ENCODE assay signal across 8 cellular contexts in genomic region chr21:43775795-43776430, GRCh38. TPM values are rescaled to one million over a fixed set of nuclear protein-coding genes. Genes with fewer than 3 reads are reported as not detected.
DNase-seq lines count a peak whose midpoint lies in the region; ATAC-seq and TF ChIP-seq lines count a peak whose summit lies in the region.

A gene with protein sequence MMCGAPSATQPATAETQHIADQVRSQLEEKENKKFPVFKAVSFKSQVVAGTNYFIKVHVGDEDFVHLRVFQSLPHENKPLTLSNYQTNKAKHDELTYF (minus strand): TSS chr21:43776308. CDS start chr21:43776269, 39 bp downstream.

- H3K27ac ChIP-seq in KMS-11, result peak within 1 kb of the TSS; percentile 21; the same call in 1 of the 2 replicates
- peak within 1 kb of the TSS; percentile 60 for H3K27ac ChIP-seq in parathyroid adenoma
- peak within 1 kb of the TSS; percentile 84 to 97 (median 92) for H3K27ac ChIP-seq in tibial nerve

- H3K27me3 Mint-ChIP-seq in activated naive CD8-positive, alpha-beta T cell treated with anti-CD3 and anti-CD28 coated beads for 36 hours, result no peaks in the 10 kb centered on the region

- ATAC-seq in GM21447 (IDR thresholded peaks at IDR 0.05; ENCODE audit: unreplicated experiment) (peak; percentile 68), Right ventricle myocardium superior (ENCODE audit: poor library complexity) (peak; percentile 94)

- peak within 1 kb of the TSS; percentile 68 for H2AFZ ChIP-seq in KMS-11 (ENCODE audit: low read depth)
- H2AFZ ChIP-seq in parathyroid adenoma, result peak within 1 kb of the TSS; percentile 85

- H3K27ac Mint-ChIP-seq in activated naive CD8-positive, alpha-beta T cell treated with anti-CD3 and anti-CD28 coated beads for 36 hours, result peak within 1 kb of the TSS; percentile 61

- 0 to 1% methylated on average over 36 to 57 of the region's 71 CpGs for WGBS in tibial nerve, 2 donors

- peaks cover 18% of the 10 kb centered on the region for H3K36me3 Mint-ChIP-seq in activated naive CD8-positive, alpha-beta T cell treated with anti-CD3 and anti-CD28 coated beads for 36 hours

- H3K4me1 Mint-ChIP-seq in activated naive CD8-positive, alpha-beta T cell treated with anti-CD3 and anti-CD28 coated beads for 36 hours, result peaks cover 36% of the 10 kb centered on the region

- H3K4me2 ChIP-seq in KMS-11 (peak within 1 kb of the TSS; percentile 67), parathyroid adenoma (ENCODE audit: low read length) (peak within 1 kb of the TSS; percentile 71)

- H3K27me3 ChIP-seq in KMS-11 (ENCODE audit: insufficient read depth, low read depth) (no peaks in the 10 kb centered on the region), parathyroid adenoma (ENCODE audit: control insufficient read depth, insufficient read depth, low read length) (no peaks in the 10 kb centered on the region), tibial nerve (no peaks in the 10 kb centered on the region)

- no peaks in the 10 kb centered on the region for H3K9me3 ChIP-seq in parathyroid adenoma (ENCODE audit: control insufficient read depth, low read length)
- H3K9me3 ChIP-seq in tibial nerve, result no peaks in the 10 kb centered on the region

- no peaks in the 10 kb centered on the region for H4K20me1 ChIP-seq in KMS-11 (ENCODE audit: insufficient read depth)

- peak within 1 kb of the TSS; percentile 91 for H3K4me3 Mint-ChIP-seq in activated naive CD8-positive, alpha-beta T cell treated with anti-CD3 and anti-CD28 coated beads for 36 hours

- intact Hi-C loops in Right ventricle myocardium superior (cut with DNase I), result no loop called here

- DNase-seq in DMS153 (lab: John Stamatoyannopoulos, UW) (peak; percentile 53), SW 1271 (lab: John Stamatoyannopoulos, UW) (peak; percentile 31 to 63), Right ventricle myocardium superior (peak; percentile 93), tibial nerve (ENCODE audit: low spot score in 2 of 2) (peak; percentile 74 to 88)
- DNase-seq in activated naive CD8-positive, alpha-beta T cell treated with anti-CD3 and anti-CD28 coated beads for 36 hours, result peak; percentile 86

- H3K4me1 ChIP-seq in KMS-11 (ENCODE audit: low read depth, poor library complexity, severe bottlenecking) (peaks cover 32% of the 10 kb centered on the region), parathyroid adenoma (no peaks in the 10 kb centered on the region), tibial nerve (peaks cover 0 to 40% (median 20%) of the 10 kb centered on the region in 4 donors)

- TF ChIP-seq CTCF in KMS-11 (conservative IDR thresholded peaks at IDR 0.05; ENCODE audit: low read depth, low read length), result no peak
- no peak for TF ChIP-seq CTCF in parathyroid adenoma (IDR thresholded peaks at IDR 0.05)
- no peak for TF ChIP-seq CTCF in tibial nerve (IDR thresholded peaks at IDR 0.05)

- TF ChIP-seq POLR2A in tibial nerve (IDR thresholded peaks at IDR 0.05), result peak; percentile 53 to 80

- TF ChIP-seq EP300 in tibial nerve (IDR thresholded peaks at IDR 0.05), result peak in 1 of 2 donors; percentile 94

- H3K9ac ChIP-seq in KMS-11, result peak within 1 kb of the TSS; percentile 53
- H3K9ac ChIP-seq in parathyroid adenoma, result peak within 1 kb of the TSS; percentile 19

- H3K79me2 ChIP-seq in KMS-11 (ENCODE audit: insufficient read depth, low read depth) (no peaks in the 10 kb centered on the region), parathyroid adenoma (no peaks in the 10 kb centered on the region)

- peaks cover 1% of the 10 kb centered on the region for H3K9me3 Mint-ChIP-seq in activated naive CD8-positive, alpha-beta T cell treated with anti-CD3 and anti-CD28 coated beads for 36 hours

- H3K36me3 ChIP-seq in KMS-11 (ENCODE audit: insufficient read depth), result no peaks in the 10 kb centered on the region
- H3K36me3 ChIP-seq in parathyroid adenoma (ENCODE audit: control insufficient read depth, insufficient read depth, low read length), result no peaks in the 10 kb centered on the region
- H3K36me3 ChIP-seq in tibial nerve, result peaks cover 0 to 37% (median 9%) of the 10 kb centered on the region in 3 donors

- no peak within 1 kb of the TSS for H3K4me3 ChIP-seq in KMS-11 (IDR thresholded peaks at IDR 0.05; ENCODE audit: insufficient read depth, low read depth, low read length)
- H3K4me3 ChIP-seq in parathyroid adenoma (ENCODE audit: low read depth, low read length), result peak within 1 kb of the TSS; percentile 87
- H3K4me3 ChIP-seq in tibial nerve, result peak within 1 kb of the TSS; percentile 73 to 93 (median 80)

RNA-seq across cellular contexts. Expression of the gene that starts here (rescaled TPM):
- total RNA-seq in activated naive CD8-positive, alpha-beta T cell treated with anti-CD3 and anti-CD28 coated beads for 36 hours, result 10 to 100 TPM; 33.6 to 35.1 TPM
- total RNA-seq in Right ventricle myocardium superior, result 36.1 TPM
- 10 to 100 TPM; 11.4 to 16.7 (median 13.3) TPM for total RNA-seq in tibial nerve

Comparison
In these comparisons a context has a peak if more than half of its experiments do, and no peak if none do; other contexts are left out.
1. H3K27ac ChIP-seq: peak in every context shown above with its lines; median percentile 92 in tibial nerve; 60 in parathyroid adenoma; 21 in KMS-11.